Comparison of ENCODE assay signal across 7 cellular contexts in the genomic region with DNA sequence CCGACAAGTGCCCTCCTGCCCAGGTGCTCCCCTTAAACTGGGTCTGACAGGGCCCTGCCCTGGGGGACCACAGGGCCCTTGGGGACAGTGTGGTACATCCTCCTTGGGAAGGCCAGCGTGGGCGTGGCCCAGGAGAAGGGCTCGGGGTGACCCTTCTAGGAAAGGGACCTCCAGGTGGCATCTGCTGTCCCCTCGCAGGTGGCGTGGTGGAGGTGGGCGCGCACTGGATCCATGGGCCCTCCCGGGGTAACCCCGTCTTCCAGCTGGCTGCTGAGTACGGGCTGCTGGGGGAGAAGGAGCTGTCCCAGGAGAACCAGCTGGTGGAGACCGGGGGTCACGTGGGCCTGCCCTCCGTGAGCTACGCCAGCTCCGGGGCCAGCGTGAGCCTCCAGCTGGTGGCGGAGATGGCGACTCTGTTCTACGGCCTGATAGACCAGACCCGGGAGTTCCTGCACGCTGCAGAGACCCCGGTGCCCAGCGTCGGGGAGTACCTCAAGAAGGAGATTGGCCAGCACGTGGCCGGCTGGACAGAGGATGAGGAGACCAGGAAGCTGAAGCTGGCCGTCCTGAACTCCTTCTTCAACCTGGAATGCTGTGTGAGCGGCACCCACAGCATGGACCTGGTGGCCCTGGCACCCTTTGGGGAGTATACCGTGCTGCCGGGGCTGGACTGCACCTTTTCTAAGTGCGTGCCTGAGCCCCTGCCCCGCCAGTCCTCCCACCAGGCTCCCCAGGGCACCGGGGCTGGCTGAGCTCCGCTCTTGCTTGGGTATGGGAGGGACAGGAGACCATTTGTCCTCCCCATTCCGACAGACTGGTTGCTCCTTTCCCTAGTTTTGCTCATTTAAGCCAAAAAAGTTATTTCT. TPM values are rescaled to one million over a fixed set of nuclear protein-coding genes. Genes with fewer than 3 reads are reported as not detected.
DNase-seq lines count a peak whose midpoint lies in the region; FAIRE-seq and TF ChIP-seq lines count a peak whose summit lies in the region.
"Had no signal": no experiment of that assay in that cellular context is flagged by ENCODE, and none has a peak within 500 bp of the region (broad histone marks: within the 10 kb centered on the region; RNA-seq: fewer than 3 reads in every experiment).

No MANE protein-coding gene starts in this region.

- TF ChIP-seq POLR2A in tibial nerve (IDR thresholded peaks at IDR 0.05): no peak

- H3K4me1 Mint-ChIP-seq in activated CD4-positive, alpha-beta T cell treated with anti-CD3 and anti-CD28 coated beads, Interleukin-2, amount 10 ng/mL, durations not matched to agents 24 days and 14 days: peaks cover 2% of the 10 kb centered on the region

- H3K9me3 ChIP-seq in left ventricle myocardium inferior (replicated peaks) (no peaks in the 10 kb centered on the region), tibial nerve (no peaks in the 10 kb centered on the region)

- peak; percentile 66 for DNase-seq in activated CD4-positive, alpha-beta T cell treated with anti-CD3 and anti-CD28 coated beads, Interleukin-2, amount 10 ng/mL, durations not matched to agents 24 days and 14 days
- no peak for DNase-seq in activated CD4-positive, alpha-beta T cell treated with anti-CD3 and anti-CD28 coated beads, Interleukin-2, amount 50 U/mL, for 1 hour
- DNase-seq in left ventricle myocardium inferior (no peak), tibial nerve (ENCODE audit: low spot score in 2 of 2) (no peak), NCI-H446 treated with DMSO at 0.1 percent for 48 hours (lab: John Stamatoyannopoulos, UW) (no peak), urothelium cell line (ENCODE audit: low spot score) (no peak)

- H3K27me3 Mint-ChIP-seq in activated CD4-positive, alpha-beta T cell treated with anti-CD3 and anti-CD28 coated beads, Interleukin-2, amount 10 ng/mL, durations not matched to agents 24 days and 14 days: peaks cover 3% of the 10 kb centered on the region

- H3K4me1 ChIP-seq in left ventricle myocardium inferior: peaks cover 29% of the 10 kb centered on the region
- peaks cover 0 to 35% (median 19%) of the 10 kb centered on the region in 4 donors for H3K4me1 ChIP-seq in tibial nerve

- H3K9me3 Mint-ChIP-seq in activated CD4-positive, alpha-beta T cell treated with anti-CD3 and anti-CD28 coated beads, Interleukin-2, amount 10 ng/mL, durations not matched to agents 24 days and 14 days: no peaks in the 10 kb centered on the region

- peak overlapping the region; percentile 82 for H3K27ac ChIP-seq in left ventricle myocardium inferior (replicated peaks)
- peak overlapping the region; percentile 23 to 93 (median 86) for H3K27ac ChIP-seq in tibial nerve

- H3K4me3 Mint-ChIP-seq in activated CD4-positive, alpha-beta T cell treated with anti-CD3 and anti-CD28 coated beads, Interleukin-2, amount 10 ng/mL, durations not matched to agents 24 days and 14 days: peak overlapping the region; percentile 74

- H3K36me3 ChIP-seq in left ventricle myocardium inferior: no peaks in the 10 kb centered on the region
- peaks cover 0 to 41% (median 4%) of the 10 kb centered on the region in 3 donors for H3K36me3 ChIP-seq in tibial nerve

- intact Hi-C loops in activated CD4-positive, alpha-beta T cell treated with anti-CD3 and anti-CD28 coated beads, Interleukin-2, amount 10 ng/mL, durations not matched to agents 24 days and 14 days (cut with micrococcal nuclease): loop anchor here (1.0 to 10.0 kb wide), 4 partner anchors 10 to 1195 kb away; a partner anchor contains a TSS
- intact Hi-C loops in left ventricle myocardium inferior (cut with micrococcal nuclease): no loop called here

- H3K27me3 ChIP-seq in left ventricle myocardium inferior (ENCODE audit: low read depth) (no peaks in the 10 kb centered on the region), tibial nerve (no peaks in the 10 kb centered on the region)

- H3K4me3 ChIP-seq in left ventricle myocardium inferior (peak overlapping the region; percentile 86), tibial nerve (peak overlapping the region; percentile 65 to 98 (median 78))

- TF ChIP-seq EP300 in tibial nerve (IDR thresholded peaks at IDR 0.05): no peak

- WGBS in tibial nerve, 2 donors: 88 to 93% methylated on average over 20 to 36 of the region's 36 CpGs

- H3K36me3 Mint-ChIP-seq in activated CD4-positive, alpha-beta T cell treated with anti-CD3 and anti-CD28 coated beads, Interleukin-2, amount 10 ng/mL, durations not matched to agents 24 days and 14 days (ENCODE audit: low read depth): peaks cover 10% of the 10 kb centered on the region

- TF ChIP-seq CTCF in left ventricle myocardium inferior (IDR thresholded peaks at IDR 0.05; ENCODE audit: borderline replicate concordance) (no peak), tibial nerve (IDR thresholded peaks at IDR 0.05) (no peak)

- no peak for FAIRE-seq in urothelium cell line (lab: Jason Lieb, UNC)

- H3K27ac Mint-ChIP-seq in activated CD4-positive, alpha-beta T cell treated with anti-CD3 and anti-CD28 coated beads, Interleukin-2, amount 10 ng/mL, durations not matched to agents 24 days and 14 days: no peak overlapping the region

RNA-seq across cellular contexts. Expression of a gene that starts 1.0 kb away (rescaled TPM):
- 9.3 and 9.4 TPM in 2 replicates for total RNA-seq in activated CD4-positive, alpha-beta T cell treated with anti-CD3 and anti-CD28 coated beads, Interleukin-2, amount 10 ng/mL, durations not matched to agents 24 days and 14 days
- total RNA-seq in left ventricle myocardium inferior (2.9 TPM), tibial nerve (10 to 100 TPM; 15.3 to 26.7 (median 18.4) TPM)

RNA-seq across cellular contexts. Expression of a gene that starts 6.9 kb away (rescaled TPM):
- total RNA-seq in activated CD4-positive, alpha-beta T cell treated with anti-CD3 and anti-CD28 coated beads, Interleukin-2, amount 10 ng/mL, durations not matched to agents 24 days and 14 days: 64.3 and 66.3 TPM in 2 replicates
- total RNA-seq in left ventricle myocardium inferior (212 TPM), tibial nerve (100 to 1,000 TPM in 1 of 4 donors, 10 to 100 TPM in 3; 70.5 to 104 (median 76.4) TPM)

RNA-seq across cellular contexts. Expression of a gene that starts 13.9 kb away (rescaled TPM):
- 66.8 and 68.1 TPM in 2 replicates for total RNA-seq in activated CD4-positive, alpha-beta T cell treated with anti-CD3 and anti-CD28 coated beads, Interleukin-2, amount 10 ng/mL, durations not matched to agents 24 days and 14 days
- total RNA-seq in left ventricle myocardium inferior: 14.0 TPM
- total RNA-seq in tibial nerve: 10 to 100 TPM; 28.7 to 65.7 (median 34.7) TPM

RNA-seq across cellular contexts. Expression of a gene that starts 22.2 kb away (rescaled TPM):
- total RNA-seq in activated CD4-positive, alpha-beta T cell treated with anti-CD3 and anti-CD28 coated beads, Interleukin-2, amount 10 ng/mL, durations not matched to agents 24 days and 14 days: 43.6 and 46.6 TPM in 2 replicates
- 5.1 TPM for total RNA-seq in left ventricle myocardium inferior
- 10 to 100 TPM; 44.1 to 59.4 (median 49.3) TPM for total RNA-seq in tibial nerve

RNA-seq across cellular contexts. Expression of a gene that starts 32.9 kb away (rescaled TPM):
- total RNA-seq in activated CD4-positive, alpha-beta T cell treated with anti-CD3 and anti-CD28 coated beads, Interleukin-2, amount 10 ng/mL, durations not matched to agents 24 days and 14 days: not detected in 2 replicates
- total RNA-seq in left ventricle myocardium inferior (not detected), tibial nerve (10 to 100 TPM in 3 of 4 donors, 1 to 10 TPM in 1; 9.8 to 29.4 (median 16.6) TPM)
- total RNA-seq: dermis microvascular lymphatic vessel endothelial cell had no signal
